Comparison of ENCODE assay signal across 8 cellular contexts in the genomic region with DNA sequence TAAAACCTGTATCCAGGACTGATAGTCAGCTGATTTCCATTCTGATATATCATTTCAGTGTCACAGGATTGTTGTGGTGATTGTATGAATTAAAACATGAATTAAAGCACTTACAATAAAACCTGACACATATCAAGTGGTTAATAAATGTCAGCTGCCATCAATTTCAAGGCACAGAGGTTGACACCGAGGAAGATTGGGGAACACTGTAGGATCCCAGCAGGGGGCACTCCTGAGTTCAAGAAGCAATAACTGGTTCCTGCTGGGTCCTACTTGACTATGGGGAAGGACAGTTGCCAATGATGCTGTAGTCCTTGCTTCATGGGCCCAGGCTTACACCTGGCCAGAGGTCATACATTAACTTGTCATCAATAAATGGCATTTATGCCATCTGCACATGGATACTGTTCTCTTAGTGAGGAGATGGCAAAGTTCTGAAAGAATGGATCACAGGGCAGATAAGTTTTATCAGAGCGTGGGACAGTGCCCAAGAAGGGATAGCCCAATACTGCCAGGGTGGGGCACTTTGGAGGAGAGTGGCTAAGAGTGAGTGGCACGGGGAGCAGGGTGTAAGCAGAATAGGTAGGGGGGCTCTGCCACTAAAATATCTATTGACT. TPM values are rescaled to one million over a fixed set of nuclear protein-coding genes. Genes with fewer than 3 reads are reported as not detected.
DNase-seq lines count a peak whose midpoint lies in the region; ATAC-seq, FAIRE-seq and TF ChIP-seq lines count a peak whose summit lies in the region.

No MANE protein-coding gene starts in this region.

- H3K27ac ChIP-seq in HL-60 (replicated peaks): no peak overlapping the region
- no peak overlapping the region for H3K27ac ChIP-seq in VCaP
- no peak overlapping the region for H3K27ac ChIP-seq in kidney (ENCODE audit: low read depth in 2 of 2, low read length in 2 of 2)

- ATAC-seq in HG03521 (IDR thresholded peaks at IDR 0.05; ENCODE audit: unreplicated experiment): no peak

- no peaks in the 10 kb centered on the region for H3K27me3 ChIP-seq in HL-60 (ENCODE audit: insufficient read depth, poor library complexity, severe bottlenecking)

- DNase-seq in NCI-H748 (lab: John Stamatoyannopoulos, UW; ENCODE audit: unreplicated experiment): peak; percentile 49
- DNase-seq in NCI-H748 treated with DMSO at 0.1 percent for 48 hours (lab: John Stamatoyannopoulos, UW): no peak
- DNase-seq in HL-60 (ENCODE audit: low read depth in 1 of 2, low spot score in 1 of 2): peak in 1 of 2 experiments; percentile 60
- DNase-seq in kidney: no peak
- DNase-seq in frontal cortex (ENCODE audit: low spot score in 2 of 2): no peak
- DNase-seq in cerebellum (ENCODE audit: low spot score): no peak

- no peak overlapping the region for H3K4me3 ChIP-seq in HL-60 (replicated peaks; ENCODE audit: insufficient read depth, low read length)
- H3K4me3 ChIP-seq in kidney (ENCODE audit: low read length in 2 of 2): no peak overlapping the region

- intact Hi-C loops in kidney (cut with DNase I): no loop called here

- H3K4me1 ChIP-seq in kidney (ENCODE audit: control insufficient read depth in 1 of 2, insufficient read depth in 1 of 2, low read depth in 1 of 2, low read length in 2 of 2): peaks cover 2 to 16% of the 10 kb centered on the region in 2 donors

- TF ChIP-seq CTCF in HL-60 (IDR thresholded peaks at IDR 0.05; ENCODE audit: insufficient read depth, low read length) (peak; percentile 40), VCaP (conservative IDR thresholded peaks at IDR 0.05) (peak; percentile 66), kidney (IDR thresholded peaks at IDR 0.05; ENCODE audit: borderline replicate concordance, extremely low read depth, insufficient read depth) (peak; percentile 36)

- no peaks in the 10 kb centered on the region for H3K9me3 ChIP-seq in kidney (ENCODE audit: control insufficient read depth in 1 of 2, low read length in 2 of 2)

- FAIRE-seq in kidney (lab: Jason Lieb, UNC) (no peak), frontal cortex (lab: Jason Lieb, UNC) (no peak)

- H3K9ac ChIP-seq in kidney (ENCODE audit: low read length in 2 of 2): no peak overlapping the region

- no peaks in the 10 kb centered on the region for H3K36me3 ChIP-seq in kidney (ENCODE audit: control insufficient read depth in 1 of 2, insufficient read depth in 2 of 2, low read length in 2 of 2)

RNA-seq across cellular contexts. Expression of gene FZD1, which starts 24.1 kb away (rescaled TPM):
- total RNA-seq in kidney (34.8 TPM), frontal cortex (6.9 TPM), cerebellum (14.8 TPM)
- 8.6 TPM for polyA plus RNA-seq in kidney (ENCODE audit: insufficient read depth, low read depth, low replicate concordance)
